Comparison of ENCODE assay signal across 24 cellular contexts in the genomic region with DNA sequence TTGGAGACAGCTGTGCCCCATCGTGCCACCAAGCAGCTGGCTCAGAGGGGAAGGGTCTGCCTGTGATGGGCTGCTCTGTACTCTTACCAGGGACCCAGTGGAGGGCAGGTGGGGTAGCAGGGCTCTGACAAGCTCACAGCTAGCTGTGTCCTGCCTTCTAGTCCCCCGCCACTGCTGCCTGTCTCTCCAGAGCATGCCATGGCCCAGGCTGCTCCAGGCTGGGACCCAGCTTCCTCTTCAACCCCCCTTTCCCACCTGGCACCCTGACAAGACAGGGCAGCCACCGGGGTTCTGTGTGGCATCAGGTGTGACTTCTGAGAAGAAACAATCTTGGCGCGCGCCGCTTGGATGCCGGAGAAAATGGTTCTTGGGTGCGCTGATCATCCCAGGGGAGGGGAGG.
"Had no signal": no experiment of that assay in that cellular context is flagged by ENCODE, and none has a peak within 500 bp of the region (broad histone marks: within the 10 kb centered on the region; RNA-seq: fewer than 3 reads in every experiment).

No MANE protein-coding gene starts in this region.

- H3K9me3 ChIP-seq: MG63, SJCRH30 had no signal

- DNase-seq: IMR-90; Karpas-422; KG1; MG63; NCI-H1092; NCI-H1105 treated with DMSO at 0.1 percent for 48 hours; NCI-H1417 treated with DMSO at 0.1 percent for 48 hours; NCI-H146; NCI-H1694 treated with DMSO at 0.1 percent for 48 hours; NCI-H1930; NCI-H2081; NCI-H2107; NCI-H345; NCI-H446 treated with DMSO at 0.1 percent for 48 hours; NCI-H510A treated with DMSO at 0.1 percent for 48 hours; NCI-H526; NCI-H82; NK-92 treated with Interleukin-12 subunit alpha and Interleukin-12 subunit beta, amount 100 ng/mL, for 24 hours; PC-3; SHP77 treated with DMSO at 0.1 percent for 48 hours; SJCRH30 had no signal

- H3K4me1 ChIP-seq: SJCRH30 had no signal

- ATAC-seq: Panc1, PC-3, SK-N-SH treated with all-trans-retinoic acid at 6 μM for 48 hours had no signal

- H3K4me3 ChIP-seq: MG63, SJCRH30 had no signal

- H3K36me3 ChIP-seq: SJCRH30 had no signal

- H3K27me3 ChIP-seq: MG63, SJCRH30 had no signal

- H3K27ac ChIP-seq: RWPE1, SJCRH30 had no signal
